In the genomic region with DNA sequence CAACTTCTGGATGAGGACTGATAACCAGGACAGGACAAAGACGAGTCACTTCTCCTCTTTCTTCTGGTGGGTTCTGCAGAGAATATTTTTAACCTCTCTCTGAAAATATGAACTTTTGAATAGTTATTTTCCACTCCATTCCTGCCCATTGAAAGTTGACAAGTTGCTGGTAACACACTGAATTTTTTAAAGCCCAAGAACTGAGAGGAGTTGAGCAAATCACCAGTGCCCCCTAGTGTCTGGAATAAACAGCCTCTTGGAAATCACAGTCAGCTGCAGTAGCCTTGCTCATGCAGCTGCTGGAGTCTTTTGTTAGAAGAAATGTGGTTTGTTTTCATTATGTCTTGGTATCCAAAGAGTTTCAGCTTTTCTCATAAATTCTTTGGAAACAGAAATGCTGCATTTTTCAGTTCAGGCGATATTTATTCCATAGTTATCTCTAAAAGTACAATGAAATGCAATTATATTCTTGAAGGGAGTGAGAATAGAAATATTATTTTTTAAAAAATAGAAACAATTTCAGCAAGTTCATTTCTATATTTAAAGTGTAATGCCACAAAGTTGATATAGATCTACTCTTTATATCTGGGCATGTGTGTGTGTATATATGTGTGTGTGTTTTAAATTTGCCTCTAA, we compare ENCODE assay signal across 8 cellular contexts.
DNase-seq lines count a peak whose midpoint lies in the region; ATAC-seq and TF ChIP-seq lines count a peak whose summit lies in the region.

No MANE protein-coding gene starts in this region.

- no peak overlapping the region for H3K4me2 ChIP-seq in fibroblast of lung (ENCODE audit: extremely low read depth, insufficient read depth, low read length)

- CTCF ChIA-PET in Caco-2 (lab: Charles Lee) = no interaction called here

- no peaks in the 10 kb centered on the region for H3K4me1 Mint-ChIP-seq in Caco-2 (ENCODE audit: low read depth, unreplicated experiment)
- peaks cover 6% of the 10 kb centered on the region for H3K4me1 Mint-ChIP-seq in neural crest cell

- no TSS peak for BruUV-seq in Caco-2 (replicated peaks; lab: Mats Ljungman, UMichigan)

- peak; percentile 96 for TF ChIP-seq RAD21 in Ishikawa (IDR thresholded peaks at IDR 0.05; ENCODE audit: low read depth)

- peak; percentile 45 to 68 for DNase-seq in Caco-2
- peak; percentile 19 for DNase-seq in OCI-M2 (lab: John Stamatoyannopoulos, UW; ENCODE audit: unreplicated experiment)
- peak; percentile 47 for DNase-seq in activated T-cell treated with anti-CD3 and anti-CD28 coated beads for 48 hours (ENCODE audit: low read depth)
- peak; percentile 91 to 95 for DNase-seq in fibroblast of lung (ENCODE audit: low read depth in 2 of 2)
- DNase-seq in neural crest cell (ENCODE audit: low read depth, low spot score) = peak; percentile 64
- DNase-seq in stromal cell of bone marrow (ENCODE audit: low read depth) = peak; percentile 91

- no peak overlapping the region for H3K4me3 ChIP-seq in Caco-2 (ENCODE audit: low read depth, low read length)
- no peak overlapping the region for H3K4me3 ChIP-seq in fibroblast of lung (replicated peaks in 1 of 4; ENCODE audit: control extremely low read depth in 1 of 4, insufficient read depth in 1 of 4, low read depth in 3 of 4, low read length in 4 of 4)

- H3K27me3 Mint-ChIP-seq in Caco-2 (ENCODE audit: insufficient read depth, unreplicated experiment) (no peaks in the 10 kb centered on the region), neural crest cell (ENCODE audit: low read depth) (no peaks in the 10 kb centered on the region)

- TF ChIP-seq CTCF in Caco-2 (IDR thresholded peaks at IDR 0.05; ENCODE audit: insufficient read depth in 1 of 2, low read depth in 1 of 2, low read length in 1 of 2, severe bottlenecking in 1 of 2, unreplicated experiment in 1 of 2) (peak; percentile 75 to 84), fibroblast of lung (conservative IDR thresholded peaks at IDR 0.05 in 1 of 2, IDR thresholded peaks at IDR 0.05 in 1 of 2; ENCODE audit: low read depth in 1 of 2, low read length in 2 of 2) (peak; percentile 80 to 89), neural crest cell (conservative IDR thresholded peaks at IDR 0.05) (peak; percentile 93)

- H2AFZ ChIP-seq in fibroblast of lung (ENCODE audit: low read length) = no peak overlapping the region

- H3K27ac Mint-ChIP-seq in Caco-2 (ENCODE audit: unreplicated experiment) (no peak overlapping the region), neural crest cell (ENCODE audit: unreplicated experiment) (no peak overlapping the region)

- peaks cover 14% of the 10 kb centered on the region for H3K9me3 Mint-ChIP-seq in Caco-2 (ENCODE audit: unreplicated experiment)
- peaks cover 2% of the 10 kb centered on the region for H3K9me3 Mint-ChIP-seq in neural crest cell

- POLR2A ChIA-PET in Caco-2 (lab: Charles Lee) = no interaction called here

- H3K36me3 ChIP-seq in Caco-2 (ENCODE audit: control insufficient read depth, insufficient read depth, low read length) (no peaks in the 10 kb centered on the region), fibroblast of lung (ENCODE audit: control insufficient read depth, insufficient read depth, low read length) (no peaks in the 10 kb centered on the region)

- H3K36me3 Mint-ChIP-seq in Caco-2 (ENCODE audit: insufficient read depth, unreplicated experiment) (no peaks in the 10 kb centered on the region), neural crest cell (ENCODE audit: low read depth) (no peaks in the 10 kb centered on the region)

- ATAC-seq in GM21423 (IDR thresholded peaks at IDR 0.05; ENCODE audit: unreplicated experiment) = peak; percentile 65

- H3K27me3 ChIP-seq in Caco-2 (replicated peaks; ENCODE audit: control insufficient read depth, insufficient read depth, low read length) (no peaks in the 10 kb centered on the region), fibroblast of lung (ENCODE audit: control insufficient read depth, insufficient read depth, low read length) (no peaks in the 10 kb centered on the region)

- H3K79me2 ChIP-seq in fibroblast of lung (ENCODE audit: control insufficient read depth, insufficient read depth, low read length) = no peaks in the 10 kb centered on the region

- intact Hi-C loops in Caco-2 (cut with micrococcal nuclease; ENCODE audit: unreplicated experiment) = loop anchor here (1.0 to 5.0 kb wide), 3 partner anchors 455 to 1092 kb away; no protein-coding TSS in a partner anchor

- TF ChIP-seq EP300 in Ishikawa (IDR thresholded peaks at IDR 0.05; ENCODE audit: borderline replicate concordance) = no peak

- H3K4me3 Mint-ChIP-seq in Caco-2 (ENCODE audit: unreplicated experiment) = no peak overlapping the region
- no peak overlapping the region for H3K4me3 Mint-ChIP-seq in neural crest cell

- no peak overlapping the region for H3K27ac ChIP-seq in fibroblast of lung (ENCODE audit: insufficient read depth, low read length)

- H3K9me3 ChIP-seq in Caco-2 (no peaks in the 10 kb centered on the region), fibroblast of lung (ENCODE audit: control insufficient read depth, insufficient read depth, low read depth, low read length) (no peaks in the 10 kb centered on the region)

- H3K4me1 ChIP-seq in Caco-2 (no peaks in the 10 kb centered on the region), fibroblast of lung (ENCODE audit: control insufficient read depth, extremely low read depth, insufficient read depth, low read length) (no peaks in the 10 kb centered on the region)

- no peaks in the 10 kb centered on the region for H4K20me1 ChIP-seq in fibroblast of lung (ENCODE audit: control insufficient read depth, extremely low read depth, insufficient read depth, low read length)

- no peak overlapping the region for H3K9ac ChIP-seq in fibroblast of lung (ENCODE audit: insufficient read depth, low read length)

TF ChIP-seq in Ishikawa, 13 proteins besides CTCF, POLR2A, EP300 and RAD21:
- TF ChIP-seq FOXM1 (IDR thresholded peaks at IDR 0.05; ENCODE audit: borderline replicate concordance, low read depth) (no peak), CEBPB (IDR thresholded peaks at IDR 0.05) (no peak), TEAD4 (IDR thresholded peaks at IDR 0.05) (no peak), TCF12 (IDR thresholded peaks at IDR 0.05; ENCODE audit: low read depth) (no peak), ZBTB7A (IDR thresholded peaks at IDR 0.05; ENCODE audit: low read depth) (no peak), CREB1 (IDR thresholded peaks at IDR 0.05; ENCODE audit: low read depth) (no peak), NFIC (IDR thresholded peaks at IDR 0.05) (no peak), YY1 (IDR thresholded peaks at IDR 0.05; ENCODE audit: low read depth) (no peak), TAF1 (IDR thresholded peaks at IDR 0.05; ENCODE audit: low read depth) (no peak), EGR1 (IDR thresholded peaks at IDR 0.05) (no peak)
- TF ChIP-seq, protein P1, sequence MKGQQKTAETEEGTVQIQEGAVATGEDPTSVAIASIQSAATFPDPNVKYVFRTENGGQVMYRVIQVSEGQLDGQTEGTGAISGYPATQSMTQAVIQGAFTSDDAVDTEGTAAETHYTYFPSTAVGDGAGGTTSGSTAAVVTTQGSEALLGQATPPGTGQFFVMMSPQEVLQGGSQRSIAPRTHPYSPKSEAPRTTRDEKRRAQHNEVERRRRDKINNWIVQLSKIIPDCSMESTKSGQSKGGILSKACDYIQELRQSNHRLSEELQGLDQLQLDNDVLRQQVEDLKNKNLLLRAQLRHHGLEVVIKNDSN (IDR thresholded peaks at IDR 0.05) = no peak
- TF ChIP-seq, protein P2, sequence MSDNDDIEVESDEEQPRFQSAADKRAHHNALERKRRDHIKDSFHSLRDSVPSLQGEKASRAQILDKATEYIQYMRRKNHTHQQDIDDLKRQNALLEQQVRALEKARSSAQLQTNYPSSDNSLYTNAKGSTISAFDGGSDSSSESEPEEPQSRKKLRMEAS (IDR thresholded peaks at IDR 0.05) = no peak
- TF ChIP-seq, protein P3, sequence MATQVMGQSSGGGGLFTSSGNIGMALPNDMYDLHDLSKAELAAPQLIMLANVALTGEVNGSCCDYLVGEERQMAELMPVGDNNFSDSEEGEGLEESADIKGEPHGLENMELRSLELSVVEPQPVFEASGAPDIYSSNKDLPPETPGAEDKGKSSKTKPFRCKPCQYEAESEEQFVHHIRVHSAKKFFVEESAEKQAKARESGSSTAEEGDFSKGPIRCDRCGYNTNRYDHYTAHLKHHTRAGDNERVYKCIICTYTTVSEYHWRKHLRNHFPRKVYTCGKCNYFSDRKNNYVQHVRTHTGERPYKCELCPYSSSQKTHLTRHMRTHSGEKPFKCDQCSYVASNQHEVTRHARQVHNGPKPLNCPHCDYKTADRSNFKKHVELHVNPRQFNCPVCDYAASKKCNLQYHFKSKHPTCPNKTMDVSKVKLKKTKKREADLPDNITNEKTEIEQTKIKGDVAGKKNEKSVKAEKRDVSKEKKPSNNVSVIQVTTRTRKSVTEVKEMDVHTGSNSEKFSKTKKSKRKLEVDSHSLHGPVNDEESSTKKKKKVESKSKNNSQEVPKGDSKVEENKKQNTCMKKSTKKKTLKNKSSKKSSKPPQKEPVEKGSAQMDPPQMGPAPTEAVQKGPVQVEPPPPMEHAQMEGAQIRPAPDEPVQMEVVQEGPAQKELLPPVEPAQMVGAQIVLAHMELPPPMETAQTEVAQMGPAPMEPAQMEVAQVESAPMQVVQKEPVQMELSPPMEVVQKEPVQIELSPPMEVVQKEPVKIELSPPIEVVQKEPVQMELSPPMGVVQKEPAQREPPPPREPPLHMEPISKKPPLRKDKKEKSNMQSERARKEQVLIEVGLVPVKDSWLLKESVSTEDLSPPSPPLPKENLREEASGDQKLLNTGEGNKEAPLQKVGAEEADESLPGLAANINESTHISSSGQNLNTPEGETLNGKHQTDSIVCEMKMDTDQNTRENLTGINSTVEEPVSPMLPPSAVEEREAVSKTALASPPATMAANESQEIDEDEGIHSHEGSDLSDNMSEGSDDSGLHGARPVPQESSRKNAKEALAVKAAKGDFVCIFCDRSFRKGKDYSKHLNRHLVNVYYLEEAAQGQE (IDR thresholded peaks at IDR 0.05; ENCODE audit: low read depth) = no peak

Comparison
In these comparisons a context has a peak if more than half of its experiments do, and no peak if none do; other contexts are left out.
1. DNase-seq: peak in every context shown above with its lines; median percentile 93 in fibroblast of lung; 91 in stromal cell of bone marrow; 64 in neural crest cell; 56 in Caco-2; 47 in activated T-cell treated with anti-CD3 and anti-CD28 coated beads for 48 hours; 19 in OCI-M2.